Comparison of ENCODE assay signal across 16 cellular contexts in genomic region chr4:7704625-7705024, GRCh38.
"Had no signal": no experiment of that assay in that cellular context is flagged by ENCODE, and none has a peak within 500 bp of the region (broad histone marks: within the 10 kb centered on the region; RNA-seq: fewer than 3 reads in every experiment).

No MANE protein-coding gene starts in this region.

- H3K9me3 Mint-ChIP-seq: immature natural killer cell had no signal

- H3K4me1 ChIP-seq: foreskin keratinocyte, left lung, lower lobe of right lung had no signal

- H3K9me3 ChIP-seq: esophagus muscularis mucosa, gastroesophageal sphincter, heart left ventricle, left lung, lower lobe of right lung had no signal

- H3K36me3 ChIP-seq: esophagus muscularis mucosa, gastroesophageal sphincter, heart left ventricle, left lung, lower lobe of right lung had no signal

- H3K79me2 ChIP-seq: hepatocyte had no signal

- H3K4me3 Mint-ChIP-seq: immature natural killer cell had no signal

- H3K4me2 ChIP-seq: hepatocyte had no signal

- H3K4me3 ChIP-seq: coronary artery, dorsolateral prefrontal cortex, esophagus muscularis mucosa, gastroesophageal sphincter, heart left ventricle, hepatocyte, left lung, lower lobe of right lung had no signal

- H2AFZ ChIP-seq: hepatocyte had no signal

- H3K36me3 Mint-ChIP-seq: immature natural killer cell had no signal

- DNase-seq: dermis blood vessel endothelial cell; dorsolateral prefrontal cortex; effector CD4-positive, alpha-beta T cell; effector memory CD4-positive, alpha-beta T cell; foreskin keratinocyte; hypothalamus; immature natural killer cell; left cardiac atrium; lower lobe of right lung; midbrain had no signal

- H3K27ac Mint-ChIP-seq: immature natural killer cell had no signal

- H3K27me3 ChIP-seq: dorsolateral prefrontal cortex, esophagus muscularis mucosa, foreskin keratinocyte, gastroesophageal sphincter, hepatocyte had no signal

- H3K4me1 Mint-ChIP-seq: immature natural killer cell had no signal

- H3K27ac ChIP-seq: coronary artery, dorsolateral prefrontal cortex, esophagus muscularis mucosa, foreskin keratinocyte, gastroesophageal sphincter, heart left ventricle, hepatocyte, left lung, lower lobe of right lung had no signal

- ATAC-seq: foreskin keratinocyte had no signal
